Comparison of ENCODE assay signal across 8 cellular contexts in the genomic region with DNA sequence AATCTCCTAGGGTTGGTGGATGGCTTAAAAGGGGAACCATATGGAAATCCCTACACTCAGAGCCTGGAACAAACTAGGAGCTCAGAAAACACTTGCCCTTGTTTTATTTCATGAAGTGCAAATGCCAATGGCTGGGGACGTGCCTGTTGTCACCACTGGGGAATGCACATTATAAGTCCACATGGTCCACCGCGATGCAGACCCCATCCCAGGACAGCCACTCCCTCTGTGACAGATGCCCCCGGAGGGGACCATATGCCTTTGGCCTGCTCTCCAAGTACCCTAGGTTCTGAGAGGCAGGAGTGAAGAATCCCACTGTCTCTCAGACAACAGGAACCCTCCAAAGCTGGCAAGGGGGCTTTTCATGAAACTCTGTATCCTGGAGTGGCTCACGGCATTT.
"Had no signal": no experiment of that assay in that cellular context is flagged by ENCODE, and none has a peak within 500 bp of the region (broad histone marks: within the 10 kb centered on the region; RNA-seq: fewer than 3 reads in every experiment).

No MANE protein-coding gene starts in this region.

- H3K4me3 ChIP-seq: GM23248, HAP-1, K562 had no signal

- H2AFZ ChIP-seq: GM23248 had no signal

- ATAC-seq: HCT116, K562 had no signal

- H3K27ac ChIP-seq: GM23248 had no signal

- H3K9me3 ChIP-seq: HAP-1 had no signal

- H3K9me3 Mint-ChIP-seq: HFFc6 had no signal

- H3K27ac Mint-ChIP-seq: HFFc6 had no signal

- H3K4me3 Mint-ChIP-seq: HFFc6 had no signal

- FAIRE-seq: HTR-8/SVneo, K562 had no signal

- DNase-seq: GM23248, GOT3, HFFc6, IMR-90 had no signal

- H3K9ac ChIP-seq: GM23248 had no signal
